ENCODE assay signal across 8 cellular contexts in genomic region chr12:109714913-109715244, GRCh38. TPM values are rescaled to one million over a fixed set of nuclear protein-coding genes. Genes with fewer than 3 reads are reported as not detected.
DNase-seq lines count a peak whose midpoint lies in the region; ATAC-seq, FAIRE-seq and TF ChIP-seq lines count a peak whose summit lies in the region.

No MANE protein-coding gene starts in this region.

- no peak for FAIRE-seq in H1 (lab: Jason Lieb, UNC)

- no peak overlapping the region for H4K91ac ChIP-seq in H1 (replicated peaks; ENCODE audit: insufficient read length, low read length)

- peaks cover 5% of the 10 kb centered on the region for H3K4me1 Mint-ChIP-seq in CD4-positive, alpha-beta T cell (ENCODE audit: low read depth)

- H3K18ac ChIP-seq in H1 (ENCODE audit: extremely low read depth, low read length), result no peak overlapping the region; the same call in 1 of the 2 replicates

- H2AFZ ChIP-seq in H1 (ENCODE audit: low read length) (no peak overlapping the region; the same call in 1 of the 2 replicates), neuron (ENCODE audit: low read depth, low read length) (no peak overlapping the region)

- TF ChIP-seq RAD21 in H1 (IDR thresholded peaks at IDR 0.05 in 1 of 2, conservative IDR thresholded peaks at IDR 0.05 in 1 of 2; ENCODE audit: low read depth in 2 of 2, low read length in 2 of 2), result no peak

- CTCF ChIA-PET in CD4-positive, alpha-beta T cell (lab: Charles Lee), result interaction anchor here (0.5 kb wide), 1 partner anchor 906 kb away, joined by 4 read pairs; no protein-coding TSS in a partner anchor
- CTCF ChIA-PET in H1 (lab: Charles Lee; ENCODE audit: partially characterized antibody), result interaction anchor here (0.7 to 7.4 kb wide), 13 partner anchors 12 to 191 kb away, joined by 3 to 64 read pairs (median 4); no protein-coding TSS in a partner anchor

- no peak overlapping the region for H3K27ac Mint-ChIP-seq in CD4-positive, alpha-beta T cell

- H4K20me1 ChIP-seq in H1 (replicated peaks in 1 of 2; ENCODE audit: control insufficient read depth in 1 of 2, insufficient read depth in 2 of 2, low read length in 2 of 2), result peaks cover 2 to 10% of the 10 kb centered on the region in 2 experiments

- H3K14ac ChIP-seq in H1 (ENCODE audit: insufficient read length), result no peak overlapping the region

- H3K4me1 ChIP-seq in NT2/D1 (ENCODE audit: insufficient read depth, insufficient read length) (peaks cover 41% of the 10 kb centered on the region), H1 (replicated peaks in 1 of 4; ENCODE audit: control insufficient read depth in 3 of 4, insufficient read depth in 4 of 4, low read length in 3 of 4) (peaks cover 6 to 34% (median 20%) of the 10 kb centered on the region in 4 experiments), neuron (ENCODE audit: insufficient read depth, low read length) (peaks cover 49% of the 10 kb centered on the region)

- no peak overlapping the region for H3K23ac ChIP-seq in H1 (ENCODE audit: insufficient read length)

- no peaks in the 10 kb centered on the region for H3K9me3 Mint-ChIP-seq in CD4-positive, alpha-beta T cell

- H2BK12ac ChIP-seq in H1 (ENCODE audit: low read depth, low read length), result 0 out of 2 replicates have a peak overlapping the region, but pooled peaks have one; percentile 55

- no peak overlapping the region for H2BK5ac ChIP-seq in H1 (ENCODE audit: low read depth, low read length)

- peak overlapping the region; percentile 56 to 77 for H3K4me2 ChIP-seq in H1 (ENCODE audit: insufficient read depth in 1 of 2, low read depth in 2 of 2, low read length in 2 of 2)

- H3K36me3 Mint-ChIP-seq in CD4-positive, alpha-beta T cell (ENCODE audit: low read depth), result no peaks in the 10 kb centered on the region

- peak overlapping the region; percentile 81 for H3K4me3 Mint-ChIP-seq in CD4-positive, alpha-beta T cell

- no peaks in the 10 kb centered on the region for H3K36me3 ChIP-seq in NT2/D1 (ENCODE audit: insufficient read depth, insufficient read length, low read length)
- H3K36me3 ChIP-seq in H1 (ENCODE audit: control insufficient read depth in 2 of 4, insufficient read depth in 4 of 4, low read length in 3 of 4), result no peaks in the 10 kb centered on the region
- no peaks in the 10 kb centered on the region for H3K36me3 ChIP-seq in neuron (ENCODE audit: insufficient read depth, low read length)

- no peaks in the 10 kb centered on the region for H3K79me2 ChIP-seq in H1 (ENCODE audit: control insufficient read depth in 1 of 2, insufficient read depth in 2 of 2, low read length in 2 of 2)

- H3K27me3 ChIP-seq in CD4-positive, alpha-beta T cell (ENCODE audit: control insufficient read depth, insufficient read depth, low read length), result peaks cover 39% of the 10 kb centered on the region
- H3K27me3 ChIP-seq in NT2/D1 (ENCODE audit: insufficient read depth, insufficient read length) (peaks cover 5% of the 10 kb centered on the region), H1 (replicated peaks in 1 of 4; ENCODE audit: control insufficient read depth in 3 of 4, extremely low read depth in 1 of 4, insufficient read depth in 3 of 4, low read length in 3 of 4) (peaks cover 4 to 56% (median 50%) of the 10 kb centered on the region in 4 experiments), neuron (ENCODE audit: insufficient read depth, low read length) (peaks cover 12% of the 10 kb centered on the region)

- TF ChIP-seq POLR2A in H1 (IDR thresholded peaks at IDR 0.05; ENCODE audit: control extremely low read depth in 1 of 2, low read depth in 2 of 2, low read length in 2 of 2), result no peak

- H3K27me3 Mint-ChIP-seq in CD4-positive, alpha-beta T cell, result peaks cover 74% of the 10 kb centered on the region

- no peak overlapping the region for H3K27ac ChIP-seq in CD4-positive, alpha-beta T cell (ENCODE audit: low read depth, low read length)
- H3K27ac ChIP-seq in H1 (ENCODE audit: low read depth, low read length), result no peak overlapping the region

- no peak for TF ChIP-seq EP300 in H1 (IDR thresholded peaks at IDR 0.05; ENCODE audit: borderline replicate concordance in 1 of 2, low read depth in 2 of 2, low read length in 2 of 2)

- peak overlapping the region; percentile 61; the same call in 1 of the 2 replicates for H2BK20ac ChIP-seq in H1 (ENCODE audit: low read length)

- no peak overlapping the region for H2BK120ac ChIP-seq in H1 (replicated peaks; ENCODE audit: low read depth, low read length)

- H2BK15ac ChIP-seq in H1 (ENCODE audit: low read length), result no peak overlapping the region

- no peak for ATAC-seq in CD4-positive, alpha-beta T cell (ENCODE audit: poor library complexity)
- ATAC-seq in HG03025 (IDR thresholded peaks at IDR 0.05; ENCODE audit: low FRiP score, unreplicated experiment) (no peak), sciatic nerve (no peak), GM18867 (IDR thresholded peaks at IDR 0.05; ENCODE audit: unreplicated experiment) (no peak)

- peaks cover 10% of the 10 kb centered on the region; the same call in 1 of the 2 replicates for H3K23me2 ChIP-seq in H1 (ENCODE audit: low read depth, low read length)

- POLR2A ChIA-PET in CD4-positive, alpha-beta T cell (lab: Charles Lee), result interaction anchor here (1.4 kb wide), 1 partner anchor 142 kb away, joined by 10 read pairs; the partner anchor contains the start of genes MMAB and MVK
- POLR2A ChIA-PET in H1 (lab: Charles Lee; ENCODE audit: partially characterized antibody), result interaction anchor here (0.9 to 1.4 kb wide), 7 partner anchors 9 to 117 kb away, joined by 3 to 9 read pairs (median 3); no protein-coding TSS in a partner anchor

- intact Hi-C loops in CD4-positive, alpha-beta T cell (cut with DNase I, micrococcal nuclease), result loop anchor here in 1 of 2 experiments (5.0 to 10.0 kb wide), 11 partner anchors 282 to 1972 kb away; partner anchors contain the start of genes ACAD10, ALKBH2, ANAPC7 and ANKRD13A
- intact Hi-C loops in sciatic nerve (cut with DNase I), result no loop called here

- no peak overlapping the region for H3K4ac ChIP-seq in H1 (replicated peaks; ENCODE audit: insufficient read length, low read depth, low read length)

- 34% methylated on average over 13 of the region's 13 CpGs; no CpG with 5 or more reads in 1 of the 2 experiments for WGBS in H1 (ENCODE audit: extremely low coverage in 1 of 2, insufficient coverage in 1 of 2, insufficient read length in 1 of 2, insufficient replicate concordance in 2 of 2, low coverage in 1 of 2, low lambda C conversion rate in 2 of 2, missing lambda C conversion rate in 1 of 2), 2 experiments

- no peaks in the 10 kb centered on the region for H3K79me1 ChIP-seq in H1 (ENCODE audit: low read depth, low read length)

- H4K8ac ChIP-seq in H1 (ENCODE audit: extremely low read depth, insufficient read depth, low read length), result peak overlapping the region; percentile 83

- H3K9ac ChIP-seq in NT2/D1 (ENCODE audit: insufficient read length, low read depth) (peak overlapping the region; percentile 81), H1 (replicated peaks in 1 of 4; ENCODE audit: extremely low read depth in 1 of 4, low read depth in 3 of 4, low read length in 3 of 4) (no peak overlapping the region)

- no peak overlapping the region for H4K5ac ChIP-seq in H1 (ENCODE audit: insufficient read length, low read depth, low read length)

- no peak overlapping the region for H2AK5ac ChIP-seq in H1 (ENCODE audit: low read depth, low read length)

- H3K4me3 ChIP-seq in NT2/D1 (ENCODE audit: insufficient read length, low read depth), result peak overlapping the region; percentile 58
- H3K4me3 ChIP-seq in H1 (ENCODE audit: extremely low read depth in 1 of 4, insufficient read depth in 2 of 4, low read depth in 3 of 4, low read length in 4 of 4), result peak overlapping the region; percentile 17 to 67 (median 38); a peak in 6 of 8 replicates
- H3K4me3 ChIP-seq in neuron (ENCODE audit: low read length), result peak overlapping the region; percentile 52

- no peak for DNase-seq in CD4-positive, alpha-beta T cell
- DNase-seq in NT2/D1 (ENCODE audit: low read depth, low spot score) (no peak), H1 (ENCODE audit: low read depth in 1 of 2, low spot score in 2 of 2) (no peak), dedifferentiated amniotic fluid mesenchymal stem cell (ENCODE audit: extremely low spot score) (no peak), sciatic nerve (ENCODE audit: low spot score) (no peak)

- H3K56ac ChIP-seq in H1 (replicated peaks; ENCODE audit: insufficient read length, low read depth, low read length), result no peak overlapping the region

- TF ChIP-seq CTCF in CD4-positive, alpha-beta T cell (IDR thresholded peaks at IDR 0.05), result no peak
- TF ChIP-seq CTCF in H1 (IDR thresholded peaks at IDR 0.05; ENCODE audit: control extremely low read depth in 1 of 3, insufficient read depth in 1 of 3, low read depth in 1 of 3, low read length in 3 of 3), result no peak

- no peaks in the 10 kb centered on the region for H3K9me3 ChIP-seq in CD4-positive, alpha-beta T cell (ENCODE audit: control insufficient read depth, low read length)
- no peaks in the 10 kb centered on the region for H3K9me3 ChIP-seq in NT2/D1 (ENCODE audit: insufficient read depth, low read length)
- H3K9me3 ChIP-seq in H1 (ENCODE audit: insufficient read depth in 2 of 2, low read depth in 1 of 2, low read length in 1 of 2), result no peaks in the 10 kb centered on the region
- H3K9me3 ChIP-seq in neuron (ENCODE audit: low read length), result no peaks in the 10 kb centered on the region

TF ChIP-seq in H1, 55 proteins besides CTCF, POLR2A, EP300 and RAD21 (continues in another document):
- no peak for TF ChIP-seq ASH2L (IDR thresholded peaks at IDR 0.05; ENCODE audit: low read length)
- no peak for TF ChIP-seq JUND (IDR thresholded peaks at IDR 0.05; ENCODE audit: low read length)
- TF ChIP-seq ATF3 (IDR thresholded peaks at IDR 0.05; ENCODE audit: insufficient read depth, low read depth, low read length), result no peak
- TF ChIP-seq SP4 (IDR thresholded peaks at IDR 0.05; ENCODE audit: low read length), result no peak

RNA-seq across cellular contexts. Expression of gene FAM222A, which starts 1.3 kb away (rescaled TPM):
- total RNA-seq in CD4-positive, alpha-beta T cell, result 1 to 10 TPM; 1.1 to 1.7 TPM
- 1.1 and 1.5 TPM in 2 replicates for total RNA-seq in H1 (2021; fragmentation: NEBNext Ultra II Directional; extraction: Animal tissue kit (Norgen Biotek cat#: 25700))
- 0.94 and 1.6 TPM in 2 replicates for polyA plus RNA-seq in H1 (2011; rRNA removed)
- 0.85 TPM for polyA plus RNA-seq in H1 (2011; cell fraction: cytosol; rRNA removed)
- 0.93 TPM for polyA plus RNA-seq in H1 (2011; cell fraction: nucleus; rRNA removed)
- 0.81 to 1.1 TPM (median 0.88 TPM) in 4 replicates for polyA plus RNA-seq in H1 (2012, experiment 1 of 2)
- polyA plus RNA-seq in H1 (2012, experiment 2 of 2), result 0.91 TPM
- 1.1 TPM for polyA plus RNA-seq in H1 (2013, experiment 1 of 2)
- polyA plus RNA-seq in H1 (2013, experiment 2 of 2), result 1.1 TPM
- polyA minus RNA-seq in H1 (2011; rRNA and poly(A)+ RNA removed), result 0.61 and 0.95 TPM in 2 replicates
- 1.9 TPM for polyA minus RNA-seq in H1 (2011; cell fraction: cytosol; rRNA and poly(A)+ RNA removed)
- polyA minus RNA-seq in H1 (2011; cell fraction: nucleus; rRNA and poly(A)+ RNA removed), result 2.7 TPM
- total RNA-seq in sciatic nerve, result 4.7 TPM
